Comparison of ENCODE assay signal across 9 cellular contexts in genomic region chr21:43884012-43884860, GRCh38. TPM values are rescaled to one million over a fixed set of nuclear protein-coding genes. Genes with fewer than 3 reads are reported as not detected.
DNase-seq lines count a peak whose midpoint lies in the region; ATAC-seq and FAIRE-seq lines count a peak whose summit lies in the region.
"Had no signal": no experiment of that assay in that cellular context is flagged by ENCODE, and none has a peak within 500 bp of the region (broad histone marks: within the 10 kb centered on the region; RNA-seq: fewer than 3 reads in every experiment).

No MANE protein-coding gene starts in this region.

- peak overlapping the region; percentile 83 to 97 for H3K27ac ChIP-seq in small intestine (ENCODE audit: low read depth in 1 of 2, low read length in 1 of 2)
- H3K27ac ChIP-seq: psoas muscle had no signal

- DNase-seq in activated naive CD4-positive, alpha-beta T cell treated with anti-CD3 and anti-CD28 coated beads for 36 hours: peak; percentile 63
- no peak for DNase-seq in activated naive CD4-positive, alpha-beta T cell treated with anti-CD3 and anti-CD28 coated beads, Interleukin-2, amount 50 U/mL, for 16 hours
- DNase-seq in T-helper 17 cell (peak in 1 of 3 donors; percentile 23), small intestine (peak; percentile 99), nucleus accumbens (lab: John Stamatoyannopoulos, UW) (no peak), DMS79 treated with DMSO at 0.1 percent for 48 hours (lab: John Stamatoyannopoulos, UW) (no peak), SW 1271 (lab: John Stamatoyannopoulos, UW) (no peak)

- no peaks in the 10 kb centered on the region for H3K36me3 ChIP-seq in small intestine (ENCODE audit: control insufficient read depth in 2 of 2, insufficient read depth in 2 of 2, low read length in 2 of 2)

- H3K9me3 Mint-ChIP-seq in activated naive CD4-positive, alpha-beta T cell treated with anti-CD3 and anti-CD28 coated beads for 36 hours: no peaks in the 10 kb centered on the region

- no peaks in the 10 kb centered on the region for H3K27me3 ChIP-seq in small intestine (ENCODE audit: control insufficient read depth in 2 of 2, insufficient read depth in 2 of 2, low read length in 2 of 2)

- H3K4me3 ChIP-seq in small intestine (ENCODE audit: low read depth in 1 of 2, low read length in 2 of 2): peak overlapping the region in 1 of 2 donors; percentile 24
- H3K4me3 ChIP-seq: psoas muscle had no signal

- peak; percentile 72 for ATAC-seq in T-helper 17 cell
- peak; percentile 88 for ATAC-seq in esophagus mucosa

- H3K9me3 ChIP-seq in T-helper 17 cell (ENCODE audit: control insufficient read depth, low read length, poor library complexity, severe bottlenecking) (no peaks in the 10 kb centered on the region), small intestine (ENCODE audit: control insufficient read depth, low read depth) (no peaks in the 10 kb centered on the region)
- H3K9me3 ChIP-seq: psoas muscle had no signal

- H3K27ac Mint-ChIP-seq in activated naive CD4-positive, alpha-beta T cell treated with anti-CD3 and anti-CD28 coated beads for 36 hours: peak overlapping the region; percentile 60
- peak overlapping the region; percentile 84 for H3K27ac Mint-ChIP-seq in T-helper 17 cell

- intact Hi-C loops in activated naive CD4-positive, alpha-beta T cell treated with anti-CD3 and anti-CD28 coated beads for 36 hours (cut with micrococcal nuclease): loop anchor here (5.0 kb wide), 1 partner anchor 33 kb away; no protein-coding TSS in a partner anchor

- WGBS in small intestine, 3 donors: 8 to 27% (median 16%) methylated on average over 16 of the region's 16 CpGs

- peaks cover 7 to 11% of the 10 kb centered on the region in 2 donors for H3K4me1 ChIP-seq in small intestine (ENCODE audit: control insufficient read depth in 2 of 2, insufficient read depth in 1 of 2, low read depth in 1 of 2, low read length in 1 of 2)

- CTCF ChIA-PET in activated naive CD4-positive, alpha-beta T cell treated with anti-CD3 and anti-CD28 coated beads for 36 hours (lab: Charles Lee): interaction anchor here (0.6 to 1.6 kb wide), 2 partner anchors 9 to 10 kb away, joined by 3 to 4 read pairs; no protein-coding TSS in a partner anchor

- H3K4me3 Mint-ChIP-seq in activated naive CD4-positive, alpha-beta T cell treated with anti-CD3 and anti-CD28 coated beads for 36 hours: no peak overlapping the region
- H3K4me3 Mint-ChIP-seq in T-helper 17 cell: peak overlapping the region; percentile 59

- H3K4me1 Mint-ChIP-seq in activated naive CD4-positive, alpha-beta T cell treated with anti-CD3 and anti-CD28 coated beads for 36 hours (ENCODE audit: low read depth): peaks cover 73% of the 10 kb centered on the region
- H3K4me1 Mint-ChIP-seq in T-helper 17 cell: peaks cover 52% of the 10 kb centered on the region

- H3K36me3 Mint-ChIP-seq in activated naive CD4-positive, alpha-beta T cell treated with anti-CD3 and anti-CD28 coated beads for 36 hours (ENCODE audit: low read depth): peaks cover 9% of the 10 kb centered on the region
- no peaks in the 10 kb centered on the region for H3K36me3 Mint-ChIP-seq in T-helper 17 cell (ENCODE audit: low read depth)

- no peak for FAIRE-seq in small intestine (lab: Jason Lieb, UNC)

- no peaks in the 10 kb centered on the region for H3K27me3 Mint-ChIP-seq in activated naive CD4-positive, alpha-beta T cell treated with anti-CD3 and anti-CD28 coated beads for 36 hours (ENCODE audit: low read depth)
- H3K27me3 Mint-ChIP-seq in T-helper 17 cell: no peaks in the 10 kb centered on the region

RNA-seq across cellular contexts. Expression of gene AGPAT3, which starts 19.2 kb away (rescaled TPM):
- total RNA-seq in activated naive CD4-positive, alpha-beta T cell treated with anti-CD3 and anti-CD28 coated beads for 36 hours: 10 to 100 TPM; 57.9 to 64.1 TPM
- total RNA-seq in T-helper 17 cell: 10 to 100 TPM; 64.1 to 67.3 TPM
- 49.1 TPM for total RNA-seq in esophagus mucosa
- 10 to 100 TPM; 21.3 to 43.9 (median 41.6) TPM for polyA plus RNA-seq in small intestine

Comparison
In these comparisons a context has a peak if more than half of its experiments do, and no peak if none do; other contexts are left out.
1. DNase-seq: peak in activated naive CD4-positive, alpha-beta T cell treated with anti-CD3 and anti-CD28 coated beads for 36 hours (single experiment) and small intestine (single experiment); none in activated naive CD4-positive, alpha-beta T cell treated with anti-CD3 and anti-CD28 coated beads, Interleukin-2, amount 50 U/mL, for 16 hours (single experiment), nucleus accumbens (0 of 56), DMS79 treated with DMSO at 0.1 percent for 48 hours (single experiment) and SW 1271 (0 of 2).